8 cellular contexts compared by ENCODE assay signal in genomic region chr20:51562027-51562333, GRCh38. TPM values are rescaled to one million over a fixed set of nuclear protein-coding genes. Genes with fewer than 3 reads are reported as not detected.
DNase-seq lines count a peak whose midpoint lies in the region; ATAC-seq and TF ChIP-seq lines count a peak whose summit lies in the region.

No MANE protein-coding gene starts in this region.

- peak overlapping the region; percentile 36 for H3K4me3 ChIP-seq in CD8-positive, alpha-beta memory T cell (ENCODE audit: low read length)
- H3K4me3 ChIP-seq in RWPE2 (ENCODE audit: severe bottlenecking) (peak overlapping the region; percentile 24), esophagus (ENCODE audit: low read depth in 1 of 2, low read length in 2 of 2) (peak overlapping the region; percentile 36 to 43), ovary (peak overlapping the region; percentile 50)

- peaks cover 13 to 35% (median 22%) of the 10 kb centered on the region in 3 donors for H3K4me1 Mint-ChIP-seq in CD8-positive, alpha-beta memory T cell

- no peak overlapping the region for H3K27ac ChIP-seq in CD8-positive, alpha-beta memory T cell (ENCODE audit: low read depth, low read length)
- no peak overlapping the region for H3K27ac ChIP-seq in RWPE2 (ENCODE audit: poor library complexity, severe bottlenecking)
- peak overlapping the region; percentile 81 to 86 for H3K27ac ChIP-seq in esophagus (ENCODE audit: low read depth in 2 of 2, low read length in 1 of 2)
- peak overlapping the region; percentile 88 to 96 for H3K27ac ChIP-seq in ovary

- H3K36me3 ChIP-seq in CD8-positive, alpha-beta memory T cell (ENCODE audit: insufficient read depth, low read length): no peaks in the 10 kb centered on the region
- H3K36me3 ChIP-seq in RWPE2 (ENCODE audit: low read depth): no peaks in the 10 kb centered on the region
- no peaks in the 10 kb centered on the region for H3K36me3 ChIP-seq in esophagus (ENCODE audit: control insufficient read depth in 2 of 2, insufficient read depth in 2 of 2, low read length in 1 of 2)
- no peaks in the 10 kb centered on the region for H3K36me3 ChIP-seq in ovary

- H3K4me1 ChIP-seq in CD8-positive, alpha-beta memory T cell (ENCODE audit: insufficient read depth, low read length): peaks cover 22% of the 10 kb centered on the region
- peaks cover 20% of the 10 kb centered on the region for H3K4me1 ChIP-seq in RWPE2 (ENCODE audit: insufficient read depth, poor library complexity, severe bottlenecking)
- peaks cover 0 to 3% of the 10 kb centered on the region in 2 donors for H3K4me1 ChIP-seq in esophagus (ENCODE audit: control insufficient read depth in 2 of 2, insufficient read depth in 2 of 2, low read length in 1 of 2)
- H3K4me1 ChIP-seq in ovary (ENCODE audit: insufficient read depth): peaks cover 11% of the 10 kb centered on the region

- intact Hi-C loops in ovary (cut with DNase I): loop anchor here in 3 of 4 donors (5.0 to 10.0 kb wide), 4 partner anchors 67 to 1295 kb away; no protein-coding TSS in a partner anchor

- H3K4me3 Mint-ChIP-seq in CD8-positive, alpha-beta memory T cell: peak overlapping the region in 6 of 7 donors; percentile 51 to 75 (median 66)

- no peaks in the 10 kb centered on the region for H3K9me3 Mint-ChIP-seq in CD8-positive, alpha-beta memory T cell

- CTCF ChIA-PET in CD8-positive, alpha-beta memory T cell (lab: Charles Lee): interaction anchor here (1.7 kb wide), 1 partner anchor 22 kb away, joined by 4 read pairs; no protein-coding TSS in a partner anchor

- TF ChIP-seq CTCF in RWPE2 (IDR thresholded peaks at IDR 0.05; ENCODE audit: poor library complexity, severe bottlenecking) (no peak), ovary (IDR thresholded peaks at IDR 0.05) (no peak)

- peaks cover 40 to 66% of the 10 kb centered on the region in 2 donors for H3K27me3 Mint-ChIP-seq in CD8-positive, alpha-beta memory T cell

- no peaks in the 10 kb centered on the region for H3K36me3 Mint-ChIP-seq in CD8-positive, alpha-beta memory T cell

- TF ChIP-seq POLR2A in ovary (IDR thresholded peaks at IDR 0.05): no peak

- DNase-seq in CD8-positive, alpha-beta memory T cell: no peak
- no peak for DNase-seq in RWPE2 (ENCODE audit: low spot score)
- DNase-seq in ovary: no peak
- no peak for DNase-seq in NOMO-1 (lab: John Stamatoyannopoulos, UW; ENCODE audit: unreplicated experiment in 2 of 2)
- no peak for DNase-seq in NCI-H2029 treated with DMSO at 0.1 percent for 48 hours (lab: John Stamatoyannopoulos, UW)

- H3K27ac Mint-ChIP-seq in CD8-positive, alpha-beta memory T cell: peak overlapping the region in 1 of 8 donors; percentile 18

- H3K27me3 ChIP-seq in CD8-positive, alpha-beta memory T cell (ENCODE audit: insufficient read depth, low read length, poor library complexity, severe bottlenecking): peaks cover 52% of the 10 kb centered on the region
- H3K27me3 ChIP-seq in RWPE2 (ENCODE audit: insufficient read depth, poor library complexity, severe bottlenecking) (peaks cover 44% of the 10 kb centered on the region), esophagus (ENCODE audit: control insufficient read depth in 1 of 2, insufficient read depth in 2 of 2, low read length in 2 of 2) (peaks cover 0 to 5% of the 10 kb centered on the region in 2 donors), ovary (no peaks in the 10 kb centered on the region)

- peak; percentile 16 for ATAC-seq in RWPE2 (ENCODE audit: low read depth)
- ATAC-seq in GM21576 (IDR thresholded peaks at IDR 0.05; ENCODE audit: unreplicated experiment): no peak
- ATAC-seq in GM18511 (IDR thresholded peaks at IDR 0.05; ENCODE audit: unreplicated experiment): no peak

- TF ChIP-seq EP300 in ovary (IDR thresholded peaks at IDR 0.05): no peak

- POLR2A ChIA-PET in CD8-positive, alpha-beta memory T cell (lab: Charles Lee): no interaction called here

- H3K9me3 ChIP-seq in CD8-positive, alpha-beta memory T cell (ENCODE audit: low read length): no peaks in the 10 kb centered on the region
- H3K9me3 ChIP-seq in RWPE2 (ENCODE audit: severe bottlenecking): no peaks in the 10 kb centered on the region
- no peaks in the 10 kb centered on the region for H3K9me3 ChIP-seq in esophagus (ENCODE audit: control insufficient read depth in 2 of 2, insufficient read depth in 1 of 2, low read depth in 1 of 2, low read length in 1 of 2)
- no peaks in the 10 kb centered on the region for H3K9me3 ChIP-seq in ovary

- WGBS in esophagus, 2 donors: 1 to 3% methylated on average over 10 of the region's 10 CpGs
- 0 to 1% (median 1%) methylated on average over 10 of the region's 10 CpGs for WGBS in ovary, 3 donors

RNA-seq across cellular contexts. Expression of gene NFATC2, which starts 19.5 kb away (rescaled TPM):
- total RNA-seq in CD8-positive, alpha-beta memory T cell: 10 to 100 TPM; 63.0 to 64.4 TPM
- polyA plus RNA-seq in CD8-positive, alpha-beta memory T cell: 52.1 TPM
- polyA plus RNA-seq in esophagus (under 1 TPM; 0.75 to 0.90 TPM), ovary (1 to 10 TPM; 2.2 to 6.7 TPM)
- 1 to 10 TPM; 3.7 to 9.4 (median 5.1) TPM for total RNA-seq in ovary

Comparison
In these comparisons a context has a peak if more than half of its experiments do, and no peak if none do; other contexts are left out.
1. H3K27ac ChIP-seq: peak in esophagus (2 of 2) and ovary (2 of 2); none in CD8-positive, alpha-beta memory T cell (single experiment) and RWPE2 (single experiment).
2. Peak in every context shown above with its lines, with median percentiles within 50 percentile points of each other: H3K4me3 ChIP-seq.